9 cellular contexts compared by ENCODE assay signal in genomic region chr3:150147776-150148175, GRCh38.
DNase-seq lines count a peak whose midpoint lies in the region; ATAC-seq and TF ChIP-seq lines count a peak whose summit lies in the region.
"Had no signal": no experiment of that assay in that cellular context is flagged by ENCODE, and none has a peak within 500 bp of the region (broad histone marks: within the 10 kb centered on the region; RNA-seq: fewer than 3 reads in every experiment).

No MANE protein-coding gene starts in this region.

- DNase-seq in HS-5 (ENCODE audit: low read depth) = peak; percentile 75
- no peak for DNase-seq in SK-N-SH
- peak; percentile 49 for DNase-seq in fibroblast of the aortic adventitia (ENCODE audit: low read depth)
- DNase-seq in posterior cingulate gyrus = no peak
- no peak for DNase-seq in NCI-H345 (lab: John Stamatoyannopoulos, UW)
- DNase-seq in GM13976 (ENCODE audit: low spot score) = no peak
- DNase-seq: lower lobe of right lung had no signal

- in situ Hi-C loops in GM13976 (cut with MboI; ENCODE audit: low sequenced_read_pairs, unreplicated experiment) = no loop called here

- H3F3A ChIP-seq in SK-N-SH (replicated peaks; ENCODE audit: insufficient read depth) = peaks cover 24% of the 10 kb centered on the region

- H3K4me1 ChIP-seq in SK-N-SH (ENCODE audit: control insufficient read depth in 1 of 2, insufficient read depth in 2 of 2, low read depth in 1 of 2, low read length in 1 of 2) (peaks cover 6 to 16% of the 10 kb centered on the region in 2 experiments; a peak in 2 of 4 replicates), skeletal muscle tissue (ENCODE audit: control insufficient read depth in 3 of 3, insufficient read depth in 3 of 3, low read length in 3 of 3) (peaks cover 28 to 36% (median 35%) of the 10 kb centered on the region in 3 donors)

- no peaks in the 10 kb centered on the region for H3K36me3 ChIP-seq in SK-N-SH (replicated peaks in 1 of 2; ENCODE audit: control insufficient read depth in 1 of 2, insufficient read depth in 2 of 2, low read length in 1 of 2)
- H3K36me3 ChIP-seq in skeletal muscle tissue (ENCODE audit: control insufficient read depth in 3 of 3, insufficient read depth in 3 of 3, low read length in 3 of 3) = no peaks in the 10 kb centered on the region
- H3K36me3 ChIP-seq: lower lobe of right lung had no signal

- TF ChIP-seq RAD21 in SK-N-SH (IDR thresholded peaks at IDR 0.05; ENCODE audit: low read length) = no peak

- no peaks in the 10 kb centered on the region for H3K79me2 ChIP-seq in SK-N-SH (ENCODE audit: insufficient read depth)

- peak overlapping the region; percentile 59 for H3K4me2 ChIP-seq in SK-N-SH

- no peak overlapping the region; a peak in 1 of 4 replicates for H3K4me3 ChIP-seq in SK-N-SH (ENCODE audit: low read depth in 2 of 2, low read length in 1 of 2)
- no peak overlapping the region for H3K4me3 ChIP-seq in fibroblast of the aortic adventitia (ENCODE audit: low read depth, low read length)
- peak overlapping the region; percentile 14 to 41 (median 27) for H3K4me3 ChIP-seq in skeletal muscle tissue (ENCODE audit: low read length in 3 of 3)
- H3K4me3 ChIP-seq: lower lobe of right lung had no signal

- TF ChIP-seq CTCF in SK-N-SH (IDR thresholded peaks at IDR 0.05) (no peak), fibroblast of the aortic adventitia (IDR thresholded peaks at IDR 0.05; ENCODE audit: insufficient read depth, low read length) (no peak), GM13976 (IDR thresholded peaks at IDR 0.05; ENCODE audit: borderline replicate concordance, control extremely low read depth, extremely low read depth, insufficient read depth, missing control alignments) (no peak)

- H3K27ac ChIP-seq in SK-N-SH (ENCODE audit: low read depth in 2 of 2, low read length in 1 of 2) (peak overlapping the region; percentile 11 to 86), skeletal muscle tissue (ENCODE audit: low read depth, low read length) (peak overlapping the region; percentile 90)
- H3K27ac ChIP-seq: lower lobe of right lung had no signal

- ATAC-seq in GM18502 (IDR thresholded peaks at IDR 0.05; ENCODE audit: poor library complexity, unreplicated experiment) = no peak
- ATAC-seq: lower lobe of right lung had no signal

- TF ChIP-seq EP300 in SK-N-SH (IDR thresholded peaks at IDR 0.05; ENCODE audit: borderline replicate concordance in 1 of 2, low read depth in 1 of 2, low read length in 1 of 2) = no peak

- no peaks in the 10 kb centered on the region for H4K20me1 ChIP-seq in SK-N-SH (ENCODE audit: insufficient read depth)

- CTCF ChIA-PET in SK-N-SH (lab: Yijun Ruan, JAX) = interaction anchor here (0.8 to 2.0 kb wide), 2 partner anchors 12 to 36 kb away, joined by 3 to 7 read pairs; no protein-coding TSS in a partner anchor

- no peaks in the 10 kb centered on the region for H3K27me3 ChIP-seq in SK-N-SH (ENCODE audit: insufficient read depth)
- H3K27me3 ChIP-seq in skeletal muscle tissue (ENCODE audit: control insufficient read depth in 3 of 3, insufficient read depth in 3 of 3, low read length in 3 of 3) = no peaks in the 10 kb centered on the region

- 81% methylated on average over 5 of the region's 5 CpGs for WGBS in SK-N-SH (ENCODE audit: low lambda C conversion rate)

- H3K9ac ChIP-seq in SK-N-SH (peak overlapping the region; percentile 60), skeletal muscle tissue (ENCODE audit: low read depth in 1 of 3, low read length in 3 of 3) (peak overlapping the region; percentile 65 to 66 (median 66))

- POLR2A ChIA-PET in SK-N-SH (lab: Yijun Ruan, JAX) = no interaction called here

- H3K9me3 ChIP-seq in SK-N-SH (no peaks in the 10 kb centered on the region), skeletal muscle tissue (ENCODE audit: control insufficient read depth in 3 of 3, low read length in 3 of 3) (no peaks in the 10 kb centered on the region)
- H3K9me3 ChIP-seq: lower lobe of right lung had no signal

- H3K9me2 ChIP-seq in SK-N-SH = no peaks in the 10 kb centered on the region

- intact Hi-C loops in posterior cingulate gyrus (cut with DNase I) = no loop called here

- H2AFZ ChIP-seq in SK-N-SH (ENCODE audit: low read depth) = peak overlapping the region; percentile 50; the same call in 1 of the 2 replicates

TF ChIP-seq in SK-N-SH, 30 proteins besides CTCF, POLR2A, EP300 and RAD21:
- no peak for TF ChIP-seq SIN3A (IDR thresholded peaks at IDR 0.05; ENCODE audit: borderline replicate concordance, low read depth, low read length)
- TF ChIP-seq FOXM1 (IDR thresholded peaks at IDR 0.05; ENCODE audit: low read depth) = no peak
- no peak for TF ChIP-seq USF1 (IDR thresholded peaks at IDR 0.05; ENCODE audit: borderline replicate concordance, low read depth)
- no peak for TF ChIP-seq MEF2A (IDR thresholded peaks at IDR 0.05; ENCODE audit: borderline replicate concordance, low read depth)
- TF ChIP-seq REST (IDR thresholded peaks at IDR 0.05; ENCODE audit: low read depth, low read length) = no peak
- no peak for TF ChIP-seq SMC3 (IDR thresholded peaks at IDR 0.05; ENCODE audit: low read depth, low read length)
- no peak for TF ChIP-seq CHD2 (IDR thresholded peaks at IDR 0.05; ENCODE audit: low read length, partially characterized antibody)
- no peak for TF ChIP-seq NFIC (IDR thresholded peaks at IDR 0.05; ENCODE audit: borderline replicate concordance)

Comparison
In these comparisons a context has a peak if more than half of its experiments do, and no peak if none do; other contexts are left out.
1. DNase-seq: peak in HS-5 (single experiment) and fibroblast of the aortic adventitia (single experiment); none in SK-N-SH (single experiment), posterior cingulate gyrus (0 of 10), NCI-H345 (single experiment) and GM13976 (single experiment).
2. H3K4me3 ChIP-seq: peak in skeletal muscle tissue (3 of 3); none in SK-N-SH (0 of 2) and fibroblast of the aortic adventitia (single experiment).